ENCODE assay signal across 11 cellular contexts in genomic region chr1:52053862-52054261, GRCh38. TPM values are rescaled to one million over a fixed set of nuclear protein-coding genes. Genes with fewer than 3 reads are reported as not detected.
DNase-seq lines count a peak whose midpoint lies in the region; ATAC-seq lines count a peak whose summit lies in the region.
"Had no signal": no experiment of that assay in that cellular context is flagged by ENCODE, and none has a peak within 500 bp of the region (broad histone marks: within the 10 kb centered on the region; RNA-seq: fewer than 3 reads in every experiment).

No MANE protein-coding gene starts in this region.

- H3K36me3 Mint-ChIP-seq in activated T-cell treated with anti-CD3 and anti-CD28 coated beads, Interleukin-2, amount 50 U/mL, for 4 hours (ENCODE audit: insufficient read depth): peaks cover 19% of the 10 kb centered on the region
- H3K36me3 Mint-ChIP-seq in activated CD4-positive, alpha-beta memory T cell treated with anti-CD3 and anti-CD28 coated beads for 36 hours: peaks cover 18% of the 10 kb centered on the region
- no peaks in the 10 kb centered on the region for H3K36me3 Mint-ChIP-seq in stimulated activated memory B cell treated with anti-CD40 and anti-IgM and Interleukin-4, amounts not matched to agents 10 μg/mL and 1 μg/mL and 100 μg/mL, for 72 hours

- CTCF ChIA-PET in activated CD4-positive, alpha-beta memory T cell treated with anti-CD3 and anti-CD28 coated beads for 36 hours (lab: Charles Lee): interaction anchor here (0.6 to 0.7 kb wide), 3 partner anchors 156 to 980 kb away, joined by 3 read pairs; no protein-coding TSS in a partner anchor

- peaks cover 42% of the 10 kb centered on the region for H3K4me1 Mint-ChIP-seq in activated T-cell treated with anti-CD3 and anti-CD28 coated beads, Interleukin-2, amount 50 U/mL, for 4 hours (ENCODE audit: low read depth)
- peaks cover 47% of the 10 kb centered on the region for H3K4me1 Mint-ChIP-seq in activated CD4-positive, alpha-beta memory T cell treated with anti-CD3 and anti-CD28 coated beads for 36 hours (ENCODE audit: low read depth)
- H3K4me1 Mint-ChIP-seq in stimulated activated memory B cell treated with anti-CD40 and anti-IgM and Interleukin-4, amounts not matched to agents 10 μg/mL and 1 μg/mL and 100 μg/mL, for 72 hours: peaks cover 53% of the 10 kb centered on the region

- no peaks in the 10 kb centered on the region for H3K27me3 ChIP-seq in SJCRH30
- H3K27me3 ChIP-seq: foreskin keratinocyte had no signal

- H3K4me1 ChIP-seq in SJCRH30: peaks cover 7% of the 10 kb centered on the region; the same call in 1 of the 2 replicates

- H3K27ac ChIP-seq in SJCRH30: no peak overlapping the region
- H3K27ac ChIP-seq: foreskin keratinocyte had no signal

- no peak for DNase-seq in activated T-cell treated with anti-CD3 and anti-CD28 coated beads, Interleukin-2, amount 50 U/mL, for 4 hours
- DNase-seq in activated T-cell treated with anti-CD3 and anti-CD28 coated beads, Interleukin-2, amount 50 U/mL, for 48 hours: no peak
- no peak for DNase-seq in activated CD4-positive, alpha-beta memory T cell treated with anti-CD3 and anti-CD28 coated beads for 36 hours
- no peak for DNase-seq in SJCRH30
- DNase-seq in NOMO-1 treated with DMSO at 0.1 percent for 48 hours (lab: John Stamatoyannopoulos, UW; ENCODE audit: unreplicated experiment): no peak
- DNase-seq: activated CD4-positive, CD25-positive, alpha-beta regulatory T cell treated with anti-CD3 and anti-CD28 coated beads, Interleukin-2, amount 50 U/mL, for 72 hours; foreskin keratinocyte; NCI-H1092 had no signal

- H3K27ac Mint-ChIP-seq in activated CD4-positive, alpha-beta memory T cell treated with anti-CD3 and anti-CD28 coated beads for 36 hours: no peak overlapping the region
- H3K27ac Mint-ChIP-seq in stimulated activated memory B cell treated with anti-CD40 and anti-IgM and Interleukin-4, amounts not matched to agents 10 μg/mL and 1 μg/mL and 100 μg/mL, for 72 hours: no peak overlapping the region

- H3K4me3 ChIP-seq in iPS-11a (ENCODE audit: low read depth, low read length): peak overlapping the region; percentile 95
- H3K4me3 ChIP-seq in SJCRH30: no peak overlapping the region

- intact Hi-C loops in activated CD4-positive, alpha-beta memory T cell treated with anti-CD3 and anti-CD28 coated beads for 36 hours (cut with micrococcal nuclease): loop anchor here (10.0 kb wide), 1 partner anchor 581 kb away; the partner anchor contains the start of gene SHISAL2A

- peaks cover 1% of the 10 kb centered on the region for H3K36me3 ChIP-seq in SJCRH30

- no peaks in the 10 kb centered on the region for H3K27me3 Mint-ChIP-seq in activated T-cell treated with anti-CD3 and anti-CD28 coated beads, Interleukin-2, amount 50 U/mL, for 4 hours (ENCODE audit: low read depth)
- H3K27me3 Mint-ChIP-seq in activated CD4-positive, alpha-beta memory T cell treated with anti-CD3 and anti-CD28 coated beads for 36 hours: no peaks in the 10 kb centered on the region
- no peaks in the 10 kb centered on the region for H3K27me3 Mint-ChIP-seq in stimulated activated memory B cell treated with anti-CD40 and anti-IgM and Interleukin-4, amounts not matched to agents 10 μg/mL and 1 μg/mL and 100 μg/mL, for 72 hours

- H3K9me3 ChIP-seq in SJCRH30 (replicated peaks): no peaks in the 10 kb centered on the region

- POLR2A ChIA-PET in activated CD4-positive, alpha-beta memory T cell treated with anti-CD3 and anti-CD28 coated beads for 36 hours (lab: Charles Lee): interaction anchor here (1.4 kb wide), 1 partner anchor 9 kb away, joined by 3 read pairs; no protein-coding TSS in a partner anchor

- H3K9me3 Mint-ChIP-seq in activated T-cell treated with anti-CD3 and anti-CD28 coated beads, Interleukin-2, amount 50 U/mL, for 4 hours: no peaks in the 10 kb centered on the region
- H3K9me3 Mint-ChIP-seq in activated CD4-positive, alpha-beta memory T cell treated with anti-CD3 and anti-CD28 coated beads for 36 hours: no peaks in the 10 kb centered on the region
- H3K9me3 Mint-ChIP-seq in stimulated activated memory B cell treated with anti-CD40 and anti-IgM and Interleukin-4, amounts not matched to agents 10 μg/mL and 1 μg/mL and 100 μg/mL, for 72 hours: no peaks in the 10 kb centered on the region

- peak overlapping the region; percentile 97 for H3K4me3 Mint-ChIP-seq in activated T-cell treated with anti-CD3 and anti-CD28 coated beads, Interleukin-2, amount 50 U/mL, for 4 hours
- H3K4me3 Mint-ChIP-seq in activated CD4-positive, alpha-beta memory T cell treated with anti-CD3 and anti-CD28 coated beads for 36 hours: peak overlapping the region; percentile 94
- peak overlapping the region; percentile 96 for H3K4me3 Mint-ChIP-seq in stimulated activated memory B cell treated with anti-CD40 and anti-IgM and Interleukin-4, amounts not matched to agents 10 μg/mL and 1 μg/mL and 100 μg/mL, for 72 hours

- no peak for ATAC-seq in activated T-cell treated with anti-CD3 and anti-CD28 coated beads, Interleukin-2, amount 50 U/mL, for 4 hours
- no peak for ATAC-seq in stimulated activated memory B cell treated with anti-CD40 and anti-IgM and Interleukin-4, amounts not matched to agents 10 μg/mL and 1 μg/mL and 100 μg/mL, for 72 hours
- ATAC-seq in HG02938 (IDR thresholded peaks at IDR 0.05; ENCODE audit: unreplicated experiment): no peak
- ATAC-seq: foreskin keratinocyte had no signal

RNA-seq across cellular contexts. Expression of gene TXNDC12, which starts 1.1 kb away (rescaled TPM):
- 10 to 100 TPM; 27.2 to 34.8 (median 32.1) TPM for total RNA-seq in activated T-cell treated with anti-CD3 and anti-CD28 coated beads, Interleukin-2, amount 50 U/mL, for 4 hours
- total RNA-seq in activated CD4-positive, alpha-beta memory T cell treated with anti-CD3 and anti-CD28 coated beads for 36 hours: 10 to 100 TPM; 35.0 to 35.1 TPM
- total RNA-seq in SJCRH30 (2014; rRNA removed; shearing (Covaris generic)): 32.1 and 37.0 TPM in 2 replicates

RNA-seq across cellular contexts. Expression of gene BTF3L4, which starts 2.2 kb away (rescaled TPM):
- 10 to 100 TPM; 48.9 to 52.7 (median 51.4) TPM for total RNA-seq in activated T-cell treated with anti-CD3 and anti-CD28 coated beads, Interleukin-2, amount 50 U/mL, for 4 hours
- total RNA-seq in activated CD4-positive, alpha-beta memory T cell treated with anti-CD3 and anti-CD28 coated beads for 36 hours: 10 to 100 TPM; 32.5 to 35.2 TPM
- total RNA-seq in SJCRH30 (2014; rRNA removed; shearing (Covaris generic)): 105 and 123 TPM in 2 replicates

RNA-seq across cellular contexts. Expression of gene KTI12, which starts 20.3 kb away (rescaled TPM):
- total RNA-seq in activated T-cell treated with anti-CD3 and anti-CD28 coated beads, Interleukin-2, amount 50 U/mL, for 4 hours: 10 to 100 TPM; 26.4 to 27.1 (median 27.1) TPM
- 10 to 100 TPM; 11.2 to 12.6 TPM for total RNA-seq in activated CD4-positive, alpha-beta memory T cell treated with anti-CD3 and anti-CD28 coated beads for 36 hours
- total RNA-seq in SJCRH30 (2014; rRNA removed; shearing (Covaris generic)): 14.3 and 15.1 TPM in 2 replicates
